Comparison of ENCODE assay signal across 1 cellular context in genomic region chr12:106976668-106977067, GRCh38.
TF ChIP-seq lines count a peak whose summit lies in the region.

No MANE protein-coding gene starts in this region.

TF ChIP-seq in endothelial cell of umbilical vein, 7 proteins besides CTCF, POLR2A, EP300 and RAD21:
- TF ChIP-seq, protein P1, sequence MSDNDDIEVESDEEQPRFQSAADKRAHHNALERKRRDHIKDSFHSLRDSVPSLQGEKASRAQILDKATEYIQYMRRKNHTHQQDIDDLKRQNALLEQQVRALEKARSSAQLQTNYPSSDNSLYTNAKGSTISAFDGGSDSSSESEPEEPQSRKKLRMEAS (IDR thresholded peaks at IDR 0.05; ENCODE audit: insufficient read depth, insufficient read length), result no peak
- TF ChIP-seq MYC (IDR thresholded peaks at IDR 0.05; ENCODE audit: low read depth, low read length) (no peak), GATA2 (IDR thresholded peaks at IDR 0.05; ENCODE audit: insufficient read depth, insufficient read length, low read depth, low read length) (no peak), EZH2 (IDR thresholded peaks at IDR 0.05; ENCODE audit: borderline replicate concordance, low read depth, low read length, severe bottlenecking) (no peak), JUN (IDR thresholded peaks at IDR 0.05; ENCODE audit: borderline replicate concordance, insufficient read depth, insufficient read length, low read depth) (no peak), FOS (IDR thresholded peaks at IDR 0.05; ENCODE audit: borderline replicate concordance, insufficient read depth, low read length) (no peak), POLR2AphosphoS5 (IDR thresholded peaks at IDR 0.05; ENCODE audit: insufficient read depth, low read depth, low read length) (no peak)
